ENCODE assay signal across 25 cellular contexts in genomic region chr22:27137809-27138400, GRCh38.
DNase-seq lines count a peak whose midpoint lies in the region; ATAC-seq and TF ChIP-seq lines count a peak whose summit lies in the region.
"Had no signal": no experiment of that assay in that cellular context is flagged by ENCODE, and none has a peak within 500 bp of the region (broad histone marks: within the 10 kb centered on the region; RNA-seq: fewer than 3 reads in every experiment).

No MANE protein-coding gene starts in this region.

- peaks cover 28% of the 10 kb centered on the region for H3K4me1 Mint-ChIP-seq in dendritic cell treated with granulocyte-macrophage colony-stimulating factor and Interleukin-4, amounts not matched to agents 40 ng/mL and 50 ng/mL, for 4 days (ENCODE audit: low read depth)
- H3K4me1 Mint-ChIP-seq: B cell, IgD-negative memory B cell, T-helper 17 cell had no signal

- peaks cover 11% of the 10 kb centered on the region for H3K9me3 Mint-ChIP-seq in dendritic cell treated with granulocyte-macrophage colony-stimulating factor and Interleukin-4, amounts not matched to agents 40 ng/mL and 50 ng/mL, for 4 days
- H3K9me3 Mint-ChIP-seq: neural crest cell had no signal

- H3K27ac ChIP-seq in HEK293 (ENCODE audit: extremely low read depth, low read depth, low read length) (no peak overlapping the region), substantia nigra (ENCODE audit: low read depth, low read length, poor library complexity, severe bottlenecking) (no peak overlapping the region)
- H3K27ac ChIP-seq: adrenal gland, lower lobe of right lung, SJSA1, upper lobe of right lung had no signal

- peak overlapping the region; percentile 44 for H3K27ac Mint-ChIP-seq in dendritic cell treated with granulocyte-macrophage colony-stimulating factor and Interleukin-4, amounts not matched to agents 40 ng/mL and 50 ng/mL, for 4 days
- H3K27ac Mint-ChIP-seq: B cell, progenitor cell of endocrine pancreas, T-helper 17 cell had no signal

- H3K27me3 Mint-ChIP-seq in dendritic cell treated with granulocyte-macrophage colony-stimulating factor and Interleukin-4, amounts not matched to agents 40 ng/mL and 50 ng/mL, for 4 days: peaks cover 1% of the 10 kb centered on the region

- H3K36me3 Mint-ChIP-seq in dendritic cell treated with granulocyte-macrophage colony-stimulating factor and Interleukin-4, amounts not matched to agents 40 ng/mL and 50 ng/mL, for 4 days (ENCODE audit: low read depth): no peaks in the 10 kb centered on the region
- H3K36me3 Mint-ChIP-seq: IgD-negative memory B cell had no signal

- no peak for TF ChIP-seq CTCF in HEK293 (tag by site-specific recombination; IDR thresholded peaks at IDR 0.05)

- DNase-seq in NCI-H524 (lab: John Stamatoyannopoulos, UW): peak; percentile 59 to 67
- no peak for DNase-seq in NCI-H524 treated with DMSO at 0.1 percent for 48 hours (lab: John Stamatoyannopoulos, UW)
- peak in 6 of 10 donors; percentile 8 to 89 (median 51) for DNase-seq in posterior cingulate gyrus
- DNase-seq in substantia nigra (lab: John Stamatoyannopoulos, UW): no peak
- DNase-seq: activated naive CD4-positive, alpha-beta T cell treated with Interleukin-2 at 50 U/mL for 16 hours; activated T-cell treated with anti-CD3 and anti-CD28 coated beads, Interleukin-2, amount 50 U/mL, for 48 hours; adrenal gland; DND-41; H7; islet precursor cell; lower lobe of right lung; NCI-H1092; NCI-H2029; T-helper 17 cell; upper lobe of right lung had no signal

- no peak overlapping the region for H3K4me3 Mint-ChIP-seq in dendritic cell treated with granulocyte-macrophage colony-stimulating factor and Interleukin-4, amounts not matched to agents 40 ng/mL and 50 ng/mL, for 4 days
- H3K4me3 Mint-ChIP-seq: B cell, IgD-negative memory B cell, neural crest cell, T-helper 17 cell had no signal

- CTCF ChIA-PET in HEK293 (lab: Yijun Ruan, JAX): interaction anchor here (0.6 to 1.2 kb wide), 3 partner anchors 7 to 10 kb away, joined by 3 to 4 read pairs (median 3); no protein-coding TSS in a partner anchor

- no peak overlapping the region for H3K4me3 ChIP-seq in HEK293 (ENCODE audit: low read depth, low read length)
- H3K4me3 ChIP-seq: adrenal gland, lower lobe of right lung, SJSA1, upper lobe of right lung had no signal

- H3K9me3 ChIP-seq in HEK293 (ENCODE audit: control insufficient read depth, insufficient read depth, low read depth, low read length): no peaks in the 10 kb centered on the region
- H3K9me3 ChIP-seq: adrenal gland, lower lobe of right lung, upper lobe of right lung had no signal

- intact Hi-C loops in dendritic cell treated with granulocyte-macrophage colony-stimulating factor and Interleukin-4, amounts not matched to agents 40 ng/mL and 50 ng/mL, for 4 days (cut with micrococcal nuclease): no loop called here
- intact Hi-C loops in posterior cingulate gyrus (cut with DNase I): no loop called here

- ATAC-seq in HG03460 (IDR thresholded peaks at IDR 0.05; ENCODE audit: unreplicated experiment) (no peak), HG03175 (IDR thresholded peaks at IDR 0.05; ENCODE audit: unreplicated experiment) (no peak)
- ATAC-seq: Panc1, T-helper 17 cell, upper lobe of right lung had no signal

- no peaks in the 10 kb centered on the region for H3K36me3 ChIP-seq in HEK293 (ENCODE audit: control insufficient read depth in 2 of 2, insufficient read depth in 1 of 2, low read length in 2 of 2)
- H3K36me3 ChIP-seq: adrenal gland, lower lobe of right lung, SJSA1, upper lobe of right lung had no signal

- H3K4me1 ChIP-seq in HEK293 (ENCODE audit: control insufficient read depth, insufficient read depth, low read length): no peaks in the 10 kb centered on the region
- H3K4me1 ChIP-seq: upper lobe of right lung had no signal

- POLR2A ChIA-PET in HEK293 (lab: Yijun Ruan, JAX): interaction anchor here (0.8 kb wide), 1 partner anchor 79 kb away, joined by 4 read pairs; no protein-coding TSS in a partner anchor

TF ChIP-seq in HEK293, 187 proteins besides CTCF, POLR2A, EP300 and RAD21:
- TF ChIP-seq KLF1 (tag by site-specific recombination; IDR thresholded peaks at IDR 0.05): peak; percentile 91
- TF ChIP-seq GLIS1 (tag by site-specific recombination; IDR thresholded peaks at IDR 0.05): no peak

Comparison
In these comparisons a context has a peak if more than half of its experiments do, and no peak if none do; other contexts are left out.
1. DNase-seq: peak in NCI-H524 (2 of 2) and posterior cingulate gyrus (6 of 10); none in NCI-H524 treated with DMSO at 0.1 percent for 48 hours (single experiment) and substantia nigra (0 of 49).